Comparison of ENCODE assay signal across 8 cellular contexts in the genomic region with DNA sequence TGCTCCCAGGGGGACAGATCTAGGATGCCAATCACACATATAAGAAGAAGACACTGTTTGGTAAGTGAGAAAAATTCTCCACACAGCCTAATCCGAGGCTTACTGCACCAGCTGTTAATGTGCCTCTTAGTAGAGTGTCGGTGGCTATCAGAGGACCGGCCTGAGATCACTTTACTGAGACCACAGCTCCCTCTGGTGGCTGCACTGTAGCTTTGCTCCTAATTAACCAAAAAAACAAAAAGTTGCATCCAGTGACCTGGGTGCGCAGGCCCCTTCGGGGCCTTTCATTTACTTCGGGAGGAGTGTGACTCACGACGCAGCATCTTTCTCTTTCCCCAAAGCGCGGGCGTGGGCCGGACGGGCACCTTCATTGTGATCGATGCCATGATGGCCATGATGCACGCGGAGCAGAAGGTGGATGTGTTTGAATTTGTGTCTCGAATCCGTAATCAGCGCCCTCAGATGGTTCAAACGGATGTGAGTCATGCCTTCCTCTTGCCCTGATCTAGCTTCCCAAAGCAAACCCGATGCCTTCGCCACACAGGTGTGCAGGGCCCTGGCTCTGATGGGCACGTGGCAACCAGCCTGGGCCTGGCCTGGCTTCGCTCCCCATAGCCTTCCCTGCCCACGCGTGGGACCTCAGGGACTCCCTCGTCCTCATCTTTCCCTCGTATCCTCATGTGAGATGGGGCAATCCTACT. TPM values are rescaled to one million over a fixed set of nuclear protein-coding genes. Genes with fewer than 3 reads are reported as not detected.
DNase-seq lines count a peak whose midpoint lies in the region; ATAC-seq and TF ChIP-seq lines count a peak whose summit lies in the region.

No MANE protein-coding gene starts in this region.

- peak overlapping the region in 4 of 6 donors; percentile 15 to 88 (median 64) for H3K27ac Mint-ChIP-seq in naive B cell
- H3K27ac Mint-ChIP-seq in stimulated activated memory B cell treated with anti-CD40 and anti-IgM and Interleukin-4, amounts not matched to agents 10 μg/mL and 1 μg/mL and 100 μg/mL, for 72 hours: no peak overlapping the region

- H3K36me3 ChIP-seq in BE2C: no peaks in the 10 kb centered on the region

- no peaks in the 10 kb centered on the region for H3K9me3 Mint-ChIP-seq in naive B cell
- H3K9me3 Mint-ChIP-seq in stimulated activated memory B cell treated with anti-CD40 and anti-IgM and Interleukin-4, amounts not matched to agents 10 μg/mL and 1 μg/mL and 100 μg/mL, for 72 hours: peaks cover 3% of the 10 kb centered on the region

- DNase-seq in BE2C (peak; percentile 71), HK-2 (ENCODE audit: unreplicated experiment) (peak; percentile 72), NOMO-1 treated with DMSO at 0.1 percent for 48 hours (lab: John Stamatoyannopoulos, UW; ENCODE audit: unreplicated experiment) (peak; percentile 86), epidermal melanocyte (ENCODE audit: insufficient read length, low spot score) (peak; percentile 41), naive B cell (peak; percentile 74)
- DNase-seq in activated CD8-positive, alpha-beta memory T cell treated with anti-CD3 and anti-CD28 coated beads, Interleukin-2, amount 50 U/mL, for 1 hour (ENCODE audit: extremely low read depth): peak; percentile 45

- ATAC-seq in GM19043 (IDR thresholded peaks at IDR 0.05; ENCODE audit: low read depth, unreplicated experiment) (peak; percentile 40), naive B cell (ENCODE audit: low read depth in 2 of 2) (peak; percentile 14 to 18)
- ATAC-seq in stimulated activated memory B cell treated with anti-CD40 and anti-IgM and Interleukin-4, amounts not matched to agents 10 μg/mL and 1 μg/mL and 100 μg/mL, for 72 hours: peak; percentile 32

- TF ChIP-seq CTCF in BE2C (IDR thresholded peaks at IDR 0.05; ENCODE audit: low read depth, low read length): peak; percentile 77

- H3K36me3 Mint-ChIP-seq in naive B cell: peaks cover 14 to 40% of the 10 kb centered on the region in 2 donors
- peaks cover 63% of the 10 kb centered on the region for H3K36me3 Mint-ChIP-seq in stimulated activated memory B cell treated with anti-CD40 and anti-IgM and Interleukin-4, amounts not matched to agents 10 μg/mL and 1 μg/mL and 100 μg/mL, for 72 hours

- H3K4me3 Mint-ChIP-seq in naive B cell: peak overlapping the region in 1 of 8 donors; percentile 15
- no peak overlapping the region for H3K4me3 Mint-ChIP-seq in stimulated activated memory B cell treated with anti-CD40 and anti-IgM and Interleukin-4, amounts not matched to agents 10 μg/mL and 1 μg/mL and 100 μg/mL, for 72 hours

- H3K4me1 ChIP-seq in BE2C: no peaks in the 10 kb centered on the region

- no peaks in the 10 kb centered on the region for H3K27me3 Mint-ChIP-seq in naive B cell
- H3K27me3 Mint-ChIP-seq in stimulated activated memory B cell treated with anti-CD40 and anti-IgM and Interleukin-4, amounts not matched to agents 10 μg/mL and 1 μg/mL and 100 μg/mL, for 72 hours: no peaks in the 10 kb centered on the region

- H3K4me1 Mint-ChIP-seq in naive B cell: peaks cover 30 to 40% (median 31%) of the 10 kb centered on the region in 3 donors
- peaks cover 51% of the 10 kb centered on the region for H3K4me1 Mint-ChIP-seq in stimulated activated memory B cell treated with anti-CD40 and anti-IgM and Interleukin-4, amounts not matched to agents 10 μg/mL and 1 μg/mL and 100 μg/mL, for 72 hours

- H3K4me3 ChIP-seq in BE2C (ENCODE audit: low read depth, low read length): no peak overlapping the region

- H3K27me3 ChIP-seq in BE2C: no peaks in the 10 kb centered on the region

- no peaks in the 10 kb centered on the region for H3K9me3 ChIP-seq in BE2C

RNA-seq across cellular contexts. Expression of a gene that starts 56.7 kb away (rescaled TPM):
- polyA plus RNA-seq in BE2C (2012; ENCODE audit: insufficient read depth, insufficient read length, low read depth): 16.7 TPM
- not detected for polyA plus RNA-seq in naive B cell (ENCODE audit: low read depth in 6 of 6)
